9 cellular contexts compared by ENCODE assay signal in the genomic region with DNA sequence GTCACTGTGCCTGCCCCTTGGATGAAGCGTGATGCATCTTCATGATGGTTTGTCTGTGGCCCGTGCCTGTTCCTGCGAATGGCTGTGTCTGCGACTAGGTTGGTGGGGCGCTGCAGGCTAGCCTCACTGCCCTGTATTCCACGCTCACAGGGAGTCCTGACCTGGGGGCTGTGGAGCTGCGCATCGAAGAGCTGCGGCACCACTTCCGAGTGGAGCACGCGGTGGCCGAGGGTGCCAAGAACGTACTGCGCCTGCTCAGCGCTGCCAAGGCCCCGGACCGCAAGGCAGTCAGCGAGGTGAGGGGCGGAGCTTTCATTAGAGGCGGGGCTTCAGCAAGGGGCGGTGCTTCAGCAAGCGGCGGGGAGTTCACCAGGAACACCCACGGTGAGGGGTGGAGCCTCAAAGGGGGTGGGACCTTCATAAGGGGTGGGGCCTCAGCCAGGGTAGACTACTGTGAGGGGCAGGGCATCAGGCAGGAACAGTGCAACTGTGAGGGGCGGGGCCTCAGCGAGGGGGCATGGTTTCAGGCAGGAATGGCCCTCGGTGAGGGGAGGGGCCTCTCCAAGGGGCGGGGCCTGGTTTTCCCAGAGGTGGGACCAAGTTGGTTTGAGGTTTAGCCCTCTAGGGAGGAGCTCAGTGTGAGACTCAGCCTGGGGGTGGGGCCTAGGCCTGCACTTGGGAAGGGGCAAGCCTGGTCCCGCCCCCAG. TPM values are rescaled to one million over a fixed set of nuclear protein-coding genes. Genes with fewer than 3 reads are reported as not detected.
DNase-seq lines count a peak whose midpoint lies in the region; ATAC-seq, FAIRE-seq and TF ChIP-seq lines count a peak whose summit lies in the region.
"Had no signal": no experiment of that assay in that cellular context is flagged by ENCODE, and none has a peak within 500 bp of the region (broad histone marks: within the 10 kb centered on the region; RNA-seq: fewer than 3 reads in every experiment).

No MANE protein-coding gene starts in this region.

- H3K4me3 Mint-ChIP-seq in T-cell, result no peak overlapping the region

- no peaks in the 10 kb centered on the region for H4K20me1 ChIP-seq in GM23248 (ENCODE audit: insufficient read depth)

- H3K36me3 Mint-ChIP-seq in T-cell, result peaks cover 37% of the 10 kb centered on the region

- no peak overlapping the region for H3K4me2 ChIP-seq in GM23248 (ENCODE audit: unreplicated experiment)

- no peaks in the 10 kb centered on the region for H3K9me3 Mint-ChIP-seq in T-cell

- H3K36me3 ChIP-seq in A673 (ENCODE audit: insufficient read depth, low read length, poor library complexity, severe bottlenecking), result peaks cover 39% of the 10 kb centered on the region
- peaks cover 20% of the 10 kb centered on the region; the same call in 1 of the 2 replicates for H3K36me3 ChIP-seq in GM23248 (ENCODE audit: low read depth)
- H3K36me3 ChIP-seq in kidney (ENCODE audit: control insufficient read depth in 1 of 2, insufficient read depth in 2 of 2, low read length in 2 of 2), result peaks cover 21 to 33% of the 10 kb centered on the region in 2 donors

- peaks cover 15 to 19% (median 18%) of the 10 kb centered on the region in 3 donors for H3K4me1 Mint-ChIP-seq in T-cell

- no TSS peak for BruUV-seq in A673 (replicated peaks; lab: Mats Ljungman, UMichigan)

- POLR2A ChIA-PET in A673 (lab: Charles Lee; ENCODE audit: low non-redundant PET), result no interaction called here
- POLR2A ChIA-PET in T-cell (lab: Charles Lee), result interaction anchor here in 1 of 2 donors (0.5 kb wide), 1 partner anchor 38 kb away, joined by 4 read pairs; no protein-coding TSS in a partner anchor

- no peak overlapping the region for H3K27ac Mint-ChIP-seq in T-cell

- H3K27ac ChIP-seq in A673 (ENCODE audit: low read depth, low read length, poor library complexity, severe bottlenecking) (peak overlapping the region; percentile 13), GM23248 (no peak overlapping the region), kidney (ENCODE audit: low read depth in 2 of 2, low read length in 2 of 2) (no peak overlapping the region)

- in situ Hi-C loops in GM23248 (cut with MboI), result no loop called here

- intact Hi-C loops in A673 (cut with micrococcal nuclease; ENCODE audit: unreplicated experiment) (no loop called here), posterior vena cava (cut with DNase I) (no loop called here), kidney (cut with DNase I) (no loop called here)

- FAIRE-seq in kidney (lab: Jason Lieb, UNC), result no peak
- no peak for FAIRE-seq in HTR-8/SVneo (lab: Jason Lieb, UNC)
- FAIRE-seq: astrocyte had no signal

- H3F3A ChIP-seq in GM23248 (ENCODE audit: insufficient read depth), result no peaks in the 10 kb centered on the region

- H3K9me2 ChIP-seq in GM23248 (ENCODE audit: insufficient read depth), result no peaks in the 10 kb centered on the region

- no peak for TF ChIP-seq CTCF in A673 (conservative IDR thresholded peaks at IDR 0.05; ENCODE audit: low read depth, low read length)
- no peak for TF ChIP-seq CTCF in kidney (IDR thresholded peaks at IDR 0.05; ENCODE audit: borderline replicate concordance, extremely low read depth, insufficient read depth)

- H3K79me2 ChIP-seq in GM23248 (ENCODE audit: insufficient read depth), result no peaks in the 10 kb centered on the region

- H3K9ac ChIP-seq in GM23248 (no peak overlapping the region), kidney (ENCODE audit: low read length in 2 of 2) (no peak overlapping the region)

- H3K4me3 ChIP-seq in A673 (ENCODE audit: low read depth, low read length, poor library complexity, severe bottlenecking) (no peak overlapping the region), GM23248 (no peak overlapping the region), kidney (ENCODE audit: low read length in 2 of 2) (no peak overlapping the region)

- no peaks in the 10 kb centered on the region for H3K9me3 ChIP-seq in A673 (ENCODE audit: low read depth, low read length, poor library complexity, severe bottlenecking)
- no peaks in the 10 kb centered on the region for H3K9me3 ChIP-seq in GM23248 (ENCODE audit: low read depth)
- no peaks in the 10 kb centered on the region for H3K9me3 ChIP-seq in kidney (ENCODE audit: control insufficient read depth in 1 of 2, low read length in 2 of 2)

- H3K27me3 ChIP-seq in A673 (replicated peaks; ENCODE audit: insufficient read depth, low read depth, low read length, poor library complexity) (no peaks in the 10 kb centered on the region), GM23248 (replicated peaks; ENCODE audit: insufficient read depth) (no peaks in the 10 kb centered on the region)

- 82 to 85% methylated on average over 27 to 29 of the region's 30 CpGs for WGBS in GM23248 (ENCODE audit: low coverage in 1 of 2, low lambda C conversion rate in 2 of 2, missing lambda C conversion rate in 2 of 2), 2 experiments

- H3K4me1 ChIP-seq in A673 (ENCODE audit: insufficient read depth, low read length, poor library complexity, severe bottlenecking) (no peaks in the 10 kb centered on the region), GM23248 (ENCODE audit: insufficient read depth) (no peaks in the 10 kb centered on the region), kidney (ENCODE audit: control insufficient read depth in 1 of 2, insufficient read depth in 1 of 2, low read depth in 1 of 2, low read length in 2 of 2) (no peaks in the 10 kb centered on the region)

- ATAC-seq in T-cell (replicated peaks in 1 of 4) (peak; percentile 53 to 97 (median 62)), HG02610 (IDR thresholded peaks at IDR 0.05; ENCODE audit: unreplicated experiment) (no peak)

- CTCF ChIA-PET in A673 (lab: Charles Lee), result interaction anchor here (0.6 kb wide), 2 partner anchors 80 to 444 kb away, joined by 3 to 8 read pairs; no protein-coding TSS in a partner anchor
- CTCF ChIA-PET in T-cell (lab: Charles Lee), result interaction anchor here in 1 of 2 donors (0.6 kb wide), 1 partner anchor 266 kb away, joined by 5 read pairs; no protein-coding TSS in a partner anchor

- no peak overlapping the region for H2AFZ ChIP-seq in GM23248

- H3K27me3 Mint-ChIP-seq in T-cell, result no peaks in the 10 kb centered on the region

- peak; percentile 78 for DNase-seq in A673 (ENCODE audit: low spot score)
- DNase-seq in GM23248, result peak; percentile 66
- peak in 31 of 34 experiments; percentile 23 to 77 (median 64) for DNase-seq in T-cell
- peak; percentile 21 for DNase-seq in astrocyte of the hippocampus (ENCODE audit: low read depth, low spot score)
- peak; percentile 86 for DNase-seq in posterior vena cava (ENCODE audit: low spot score)
- no peak for DNase-seq in kidney
- DNase-seq in HTR-8/SVneo (ENCODE audit: insufficient read length, low spot score), result no peak

RNA-seq across cellular contexts. Expression of a gene that starts 17.2 kb away (rescaled TPM):
- 91.4 and 127 TPM in 2 replicates for total RNA-seq in A673 (2021)
- total RNA-seq in GM23248 (2014; rRNA removed; shearing (Covaris generic)), result 128 and 139 TPM in 2 replicates
- polyA plus RNA-seq in GM23248 (2016; fragmentation: Nextera tagmentation; extraction: Ambion mirVana), result 47.2 and 56.4 TPM in 2 replicates
- total RNA-seq in T-cell, result 100 to 1,000 TPM; 170 to 272 (median 224) TPM
- total RNA-seq in posterior vena cava, result 100 to 1,000 TPM; 135 to 173 TPM
- 103 TPM for total RNA-seq in kidney
- polyA plus RNA-seq in kidney (ENCODE audit: insufficient read depth, low read depth, low replicate concordance), result 67.7 TPM

RNA-seq across cellular contexts. Expression of a gene that starts 24.8 kb away (rescaled TPM):
- total RNA-seq in A673 (2021) (0.72 TPM in 1 of 2 replicates, not detected in the other), T-cell (under 1 TPM in 2 of 5 donors, not detected in 3; 0.23 to 0.25 TPM), posterior vena cava (1 to 10 TPM in 1 of 2 donors, under 1 TPM in 1; 0.95 to 1.6 TPM), kidney (19.0 TPM)
- total RNA-seq in GM23248 (2014; rRNA removed; shearing (Covaris generic)), result 0.22 and 2.5 TPM in 2 replicates
- polyA plus RNA-seq in GM23248 (2016; fragmentation: Nextera tagmentation; extraction: Ambion mirVana) (0.79 and 0.80 TPM in 2 replicates), kidney (ENCODE audit: insufficient read depth, low read depth, low replicate concordance) (14.3 TPM)

RNA-seq across cellular contexts. Expression of a gene that starts 31.2 kb away (rescaled TPM):
- 190 and 223 TPM in 2 replicates for total RNA-seq in A673 (2021)
- 47.2 and 55.9 TPM in 2 replicates for total RNA-seq in GM23248 (2014; rRNA removed; shearing (Covaris generic))
- polyA plus RNA-seq in GM23248 (2016; fragmentation: Nextera tagmentation; extraction: Ambion mirVana), result 57.7 and 58.7 TPM in 2 replicates
- 100 to 1,000 TPM; 159 to 280 (median 179) TPM for total RNA-seq in T-cell
- 10 to 100 TPM; 37.4 to 38.7 TPM for total RNA-seq in posterior vena cava
- 53.8 TPM for total RNA-seq in kidney
- polyA plus RNA-seq in kidney (ENCODE audit: insufficient read depth, low read depth, low replicate concordance), result 35.6 TPM

RNA-seq across cellular contexts. Expression of a gene that starts 45.6 kb away (rescaled TPM):
- total RNA-seq in A673 (2021), result 59.4 and 61.7 TPM in 2 replicates
- 143 and 173 TPM in 2 replicates for total RNA-seq in GM23248 (2014; rRNA removed; shearing (Covaris generic))
- 106 and 112 TPM in 2 replicates for polyA plus RNA-seq in GM23248 (2016; fragmentation: Nextera tagmentation; extraction: Ambion mirVana)
- total RNA-seq in T-cell, result 10 to 100 TPM; 27.5 to 44.4 (median 35.4) TPM
- total RNA-seq in posterior vena cava, result 10 to 100 TPM; 43.5 to 46.1 TPM
- total RNA-seq in kidney, result 94.6 TPM
- polyA plus RNA-seq in kidney (ENCODE audit: insufficient read depth, low read depth, low replicate concordance), result 137 TPM

Comparison
In these comparisons a context has a peak if more than half of its experiments do, and no peak if none do; other contexts are left out.
1. DNase-seq: peak in A673 (single experiment), GM23248 (single experiment), T-cell (31 of 34), astrocyte of the hippocampus (single experiment) and posterior vena cava (single experiment); none in kidney (single experiment) and HTR-8/SVneo (single experiment).